Comparison of ENCODE assay signal across 8 cellular contexts in genomic region chrX:134459683-134460004, GRCh38. TPM values are rescaled to one million over a fixed set of nuclear protein-coding genes. Genes with fewer than 3 reads are reported as not detected.
A peak's percentile ranks its signal among the peaks of the same experiment; 100 is the strongest.
DNase-seq lines count a peak whose midpoint lies in the region; ATAC-seq and TF ChIP-seq lines count a peak whose summit lies in the region.

No MANE protein-coding gene starts in this region.

- WGBS in HUES64, result 8% methylated on average over 12 of the region's 12 CpGs
- WGBS in body of pancreas, 2 donors, result 0% methylated on average over 4 to 12 of the region's 12 CpGs
- 1 to 30% methylated on average over 12 of the region's 12 CpGs for WGBS in aorta, 2 donors

- no peak for TF ChIP-seq POLR2A in body of pancreas (IDR thresholded peaks at IDR 0.05)

- DNase-seq in AG04450 (ENCODE audit: low read depth, low spot score) (no peak), body of pancreas (no peak), lower lobe of right lung (no peak), aorta (no peak), NCI-H2227 treated with DMSO at 0.1 percent for 48 hours (lab: John Stamatoyannopoulos, UW) (no peak), 8988T (no peak)

- intact Hi-C loops in body of pancreas (cut with DNase I), result no loop called here
- intact Hi-C loops in lower lobe of right lung (cut with DNase I), result no loop called here
- intact Hi-C loops in aorta (cut with DNase I), result no loop called here

- peak overlapping the region; percentile 64 for H3K9ac ChIP-seq in HUES64 (ENCODE audit: low read depth, low read length)

- CTCF ChIA-PET in AG04450 (lab: Charles Lee), result no interaction called here

- POLR2A ChIA-PET in AG04450 (lab: Yijun Ruan, JAX), result no interaction called here

- TF ChIP-seq CTCF in AG04450 (IDR thresholded peaks at IDR 0.05; ENCODE audit: low read depth, low read length) (no peak), body of pancreas (IDR thresholded peaks at IDR 0.05) (no peak), lower lobe of right lung (IDR thresholded peaks at IDR 0.05) (no peak)

- ATAC-seq in GM19452 (IDR thresholded peaks at IDR 0.05; ENCODE audit: unreplicated experiment), result peak; percentile 10
- ATAC-seq in body of pancreas, result peak; percentile 18
- peak; percentile 8 to 34 for ATAC-seq in lower lobe of right lung
- peak; percentile 58 for ATAC-seq in aorta (ENCODE audit: low FRiP score)

- H3K4me1 ChIP-seq in HUES64 (ENCODE audit: insufficient read depth, low read length) (peaks cover 7% of the 10 kb centered on the region; the same call in 1 of the 2 replicates), body of pancreas (peaks cover 8% of the 10 kb centered on the region), lower lobe of right lung (no peaks in the 10 kb centered on the region), aorta (ENCODE audit: control insufficient read depth in 1 of 2, insufficient read depth in 2 of 2, low read length in 2 of 2) (peaks cover 0 to 2% of the 10 kb centered on the region in 2 donors)

- H3K36me3 ChIP-seq in HUES64 (ENCODE audit: insufficient read depth, low read length), result no peaks in the 10 kb centered on the region
- H3K36me3 ChIP-seq in body of pancreas (replicated peaks in 1 of 2; ENCODE audit: insufficient read depth in 1 of 2, low read depth in 2 of 2), result no peaks in the 10 kb centered on the region
- H3K36me3 ChIP-seq in lower lobe of right lung, result no peaks in the 10 kb centered on the region
- H3K36me3 ChIP-seq in aorta (ENCODE audit: control insufficient read depth in 1 of 2, insufficient read depth in 2 of 2, low read length in 1 of 2), result no peaks in the 10 kb centered on the region

- H3K4me3 ChIP-seq in AG04450 (ENCODE audit: low read depth, low read length) (peak overlapping the region; percentile 58), HUES64 (ENCODE audit: low read length) (peak overlapping the region; percentile 84), body of pancreas (peak overlapping the region in 1 of 2 donors; percentile 10), lower lobe of right lung (peak overlapping the region; percentile 67), aorta (ENCODE audit: low read length in 2 of 2) (peak overlapping the region; percentile 34 to 48)

- no peak overlapping the region for H3K27ac ChIP-seq in AG04450 (ENCODE audit: low read depth, low read length)
- H3K27ac ChIP-seq in HUES64 (ENCODE audit: low read depth, low read length), result peak overlapping the region; percentile 60; the same call in 1 of the 2 replicates
- H3K27ac ChIP-seq in body of pancreas, result peak overlapping the region; percentile 42 to 91 (median 80)
- no peak overlapping the region for H3K27ac ChIP-seq in lower lobe of right lung
- peak overlapping the region in 1 of 2 donors; percentile 76 for H3K27ac ChIP-seq in aorta (ENCODE audit: low read depth in 1 of 2, low read length in 2 of 2)

- H3K9me3 ChIP-seq in AG04450 (ENCODE audit: control insufficient read depth, insufficient read depth, low read length) (no peaks in the 10 kb centered on the region), HUES64 (ENCODE audit: insufficient read depth, low read depth, low read length) (no peaks in the 10 kb centered on the region), body of pancreas (no peaks in the 10 kb centered on the region), lower lobe of right lung (no peaks in the 10 kb centered on the region), aorta (ENCODE audit: control insufficient read depth, low read length) (no peaks in the 10 kb centered on the region)

- H3K27me3 ChIP-seq in AG04450 (ENCODE audit: control insufficient read depth, insufficient read depth, low read length) (no peaks in the 10 kb centered on the region), HUES64 (ENCODE audit: insufficient read depth, low read length) (no peaks in the 10 kb centered on the region), body of pancreas (no peaks in the 10 kb centered on the region), lower lobe of right lung (ENCODE audit: low read depth) (no peaks in the 10 kb centered on the region), aorta (ENCODE audit: control insufficient read depth in 1 of 2, insufficient read depth in 2 of 2, low read length in 1 of 2) (no peaks in the 10 kb centered on the region)

RNA-seq across cellular contexts. Expression of gene HPRT1, which starts 0.3 kb away (rescaled TPM):
- polyA plus RNA-seq in AG04450 (2011; rRNA removed) (25.5 and 32.8 TPM in 2 replicates), aorta (10 to 100 TPM; 30.1 to 32.3 TPM)
- 8.1 and 11.3 TPM in 2 replicates for polyA minus RNA-seq in AG04450 (2011; rRNA and poly(A)+ RNA removed)
- polyA plus RNA-seq in HUES64 (2013, experiment 1 of 2), result 33.2 TPM
- 38.0 TPM for polyA plus RNA-seq in HUES64 (2013, experiment 2 of 2)
- total RNA-seq in body of pancreas (10 to 100 TPM; 15.8 to 18.7 TPM), lower lobe of right lung (18.1 TPM), aorta (10 to 100 TPM; 18.8 to 24.1 TPM)

Comparison
In these comparisons a context has a peak if more than half of its experiments do, and no peak if none do; other contexts are left out.
1. H3K27ac ChIP-seq: peak in HUES64 (single experiment) and body of pancreas (4 of 4); none in AG04450 (single experiment) and lower lobe of right lung (single experiment).
2. Peak in every context shown above with its lines, with median percentiles within 50 percentile points of each other: ATAC-seq.